In genomic region chr12:6554990-6555691, GRCh38 we compare ENCODE assay signal across 8 cellular contexts. TPM values are rescaled to one million over a fixed set of nuclear protein-coding genes. Genes with fewer than 3 reads are reported as not detected.
DNase-seq lines count a peak whose midpoint lies in the region; ATAC-seq, FAIRE-seq and TF ChIP-seq lines count a peak whose summit lies in the region.

No MANE protein-coding gene starts in this region.

- H3K4me1 Mint-ChIP-seq in activated CD8-positive, alpha-beta memory T cell treated with anti-CD3 and anti-CD28 coated beads, Interleukin-2, amount 10 ng/mL, durations not matched to agents 7 days and 5 days, result peaks cover 56% of the 10 kb centered on the region

- no peaks in the 10 kb centered on the region for H3K9me3 Mint-ChIP-seq in activated CD8-positive, alpha-beta memory T cell treated with anti-CD3 and anti-CD28 coated beads, Interleukin-2, amount 10 ng/mL, durations not matched to agents 7 days and 5 days (ENCODE audit: low read depth)

- DNase-seq in GM12891 (ENCODE audit: insufficient read length, low spot score) (no peak), left ventricle myocardium superior (peak; percentile 46), hepatic stellate cell (ENCODE audit: low spot score) (no peak), NCI-H345 treated with DMSO at 0.1 percent for 48 hours (lab: John Stamatoyannopoulos, UW; ENCODE audit: unreplicated experiment) (no peak)
- no peak for DNase-seq in activated CD8-positive, alpha-beta memory T cell treated with anti-CD3 and anti-CD28 coated beads, Interleukin-2, amount 10 ng/mL, durations not matched to agents 7 days and 5 days

- peak overlapping the region; percentile 64 for H3K27ac Mint-ChIP-seq in activated CD8-positive, alpha-beta memory T cell treated with anti-CD3 and anti-CD28 coated beads, Interleukin-2, amount 10 ng/mL, durations not matched to agents 7 days and 5 days

- peak overlapping the region; percentile 64 to 79 (median 69) for H3K4me3 ChIP-seq in skin epidermis

- ATAC-seq in HG02763 (IDR thresholded peaks at IDR 0.05; ENCODE audit: unreplicated experiment), result peak; percentile 16
- peak; percentile 10 for ATAC-seq in activated CD8-positive, alpha-beta memory T cell treated with anti-CD3 and anti-CD28 coated beads, Interleukin-2, amount 10 ng/mL, durations not matched to agents 7 days and 5 days
- ATAC-seq in left ventricle myocardium superior, result no peak
- no peak for ATAC-seq in HG02870 (IDR thresholded peaks at IDR 0.05; ENCODE audit: unreplicated experiment)

- CTCF ChIA-PET in activated CD8-positive, alpha-beta memory T cell treated with anti-CD3 and anti-CD28 coated beads, Interleukin-2, amount 10 ng/mL, durations not matched to agents 7 days and 5 days (lab: Charles Lee), result interaction anchor here (1.0 to 10.6 kb wide), 8 partner anchors 8 to 198 kb away, joined by 3 to 140 read pairs (median 6); partner anchors contain the start of genes GAPDH, MLF2, NOP2 and VAMP1

- H3K4me3 Mint-ChIP-seq in activated CD8-positive, alpha-beta memory T cell treated with anti-CD3 and anti-CD28 coated beads, Interleukin-2, amount 10 ng/mL, durations not matched to agents 7 days and 5 days, result peak overlapping the region; percentile 84

- peaks cover 19% of the 10 kb centered on the region for H3K36me3 Mint-ChIP-seq in activated CD8-positive, alpha-beta memory T cell treated with anti-CD3 and anti-CD28 coated beads, Interleukin-2, amount 10 ng/mL, durations not matched to agents 7 days and 5 days

- no peaks in the 10 kb centered on the region for H3K27me3 Mint-ChIP-seq in activated CD8-positive, alpha-beta memory T cell treated with anti-CD3 and anti-CD28 coated beads, Interleukin-2, amount 10 ng/mL, durations not matched to agents 7 days and 5 days

- H3K27ac ChIP-seq in skin epidermis, result peak overlapping the region in 20 of 21 experiments; percentile 2 to 92 (median 74)

- intact Hi-C loops in left ventricle myocardium superior (cut with micrococcal nuclease), result no loop called here

- no peak for TF ChIP-seq POLR2A in GM12891 (IDR thresholded peaks at IDR 0.05; ENCODE audit: low read depth, low read length)

- FAIRE-seq in GM12891 (lab: Jason Lieb, UNC), result peak; percentile 71

TF ChIP-seq in GM12891, 5 proteins besides CTCF, POLR2A, EP300 and RAD21:
- no peak for TF ChIP-seq PAX5 (IDR thresholded peaks at IDR 0.05; ENCODE audit: insufficient read depth, low read length, severe bottlenecking)
- TF ChIP-seq TAF1 (IDR thresholded peaks at IDR 0.05; ENCODE audit: low read depth, low read length), result no peak
- TF ChIP-seq SPI1 (IDR thresholded peaks at IDR 0.05; ENCODE audit: low read depth, low read length), result no peak
- TF ChIP-seq POU2F2 (IDR thresholded peaks at IDR 0.05; ENCODE audit: low read depth, low read length), result no peak
- TF ChIP-seq POLR2AphosphoS5 (IDR thresholded peaks at IDR 0.05; ENCODE audit: low read depth, low read length), result no peak

RNA-seq across cellular contexts. Expression of gene IFFO1, which starts 0.7 kb away (rescaled TPM):
- 9.9 TPM for polyA plus RNA-seq in GM12891 (2012; ENCODE audit: low read depth, missing spikeins)
- total RNA-seq in activated CD8-positive, alpha-beta memory T cell treated with anti-CD3 and anti-CD28 coated beads, Interleukin-2, amount 10 ng/mL, durations not matched to agents 7 days and 5 days, result 10 to 100 TPM; 29.3 to 30.0 TPM
- 14.9 TPM for total RNA-seq in left ventricle myocardium superior

RNA-seq across cellular contexts. Expression of gene NOP2, which starts 12.9 kb away (rescaled TPM):
- 56.8 TPM for polyA plus RNA-seq in GM12891 (2012; ENCODE audit: low read depth, missing spikeins)
- 100 to 1,000 TPM in 1 of 2 experiments, 10 to 100 TPM in 1; 76.7 to 117 TPM for total RNA-seq in activated CD8-positive, alpha-beta memory T cell treated with anti-CD3 and anti-CD28 coated beads, Interleukin-2, amount 10 ng/mL, durations not matched to agents 7 days and 5 days
- 16.1 TPM for total RNA-seq in left ventricle myocardium superior

RNA-seq across cellular contexts. Expression of gene GAPDH, which starts 20.8 kb away (rescaled TPM):
- 8,862 TPM for polyA plus RNA-seq in GM12891 (2012; ENCODE audit: low read depth, missing spikeins)
- total RNA-seq in activated CD8-positive, alpha-beta memory T cell treated with anti-CD3 and anti-CD28 coated beads, Interleukin-2, amount 10 ng/mL, durations not matched to agents 7 days and 5 days, result 1,000 to 10,000 TPM; 5,133 to 5,396 TPM
- total RNA-seq in left ventricle myocardium superior, result 4,526 TPM

RNA-seq across cellular contexts. Expression of gene CHD4, which starts 52.0 kb away (rescaled TPM):
- 101 TPM for polyA plus RNA-seq in GM12891 (2012; ENCODE audit: low read depth, missing spikeins)
- total RNA-seq in activated CD8-positive, alpha-beta memory T cell treated with anti-CD3 and anti-CD28 coated beads, Interleukin-2, amount 10 ng/mL, durations not matched to agents 7 days and 5 days, result 100 to 1,000 TPM; 288 to 320 TPM
- 159 TPM for total RNA-seq in left ventricle myocardium superior

Comparison
In these comparisons a context has a peak if more than half of its experiments do, and no peak if none do; other contexts are left out.
1. ATAC-seq: peak in HG02763 (single experiment) and activated CD8-positive, alpha-beta memory T cell treated with anti-CD3 and anti-CD28 coated beads, Interleukin-2, amount 10 ng/mL, durations not matched to agents 7 days and 5 days (single experiment); none in left ventricle myocardium superior (single experiment) and HG02870 (single experiment).